Comparison of ENCODE assay signal across 8 cellular contexts in the genomic region with DNA sequence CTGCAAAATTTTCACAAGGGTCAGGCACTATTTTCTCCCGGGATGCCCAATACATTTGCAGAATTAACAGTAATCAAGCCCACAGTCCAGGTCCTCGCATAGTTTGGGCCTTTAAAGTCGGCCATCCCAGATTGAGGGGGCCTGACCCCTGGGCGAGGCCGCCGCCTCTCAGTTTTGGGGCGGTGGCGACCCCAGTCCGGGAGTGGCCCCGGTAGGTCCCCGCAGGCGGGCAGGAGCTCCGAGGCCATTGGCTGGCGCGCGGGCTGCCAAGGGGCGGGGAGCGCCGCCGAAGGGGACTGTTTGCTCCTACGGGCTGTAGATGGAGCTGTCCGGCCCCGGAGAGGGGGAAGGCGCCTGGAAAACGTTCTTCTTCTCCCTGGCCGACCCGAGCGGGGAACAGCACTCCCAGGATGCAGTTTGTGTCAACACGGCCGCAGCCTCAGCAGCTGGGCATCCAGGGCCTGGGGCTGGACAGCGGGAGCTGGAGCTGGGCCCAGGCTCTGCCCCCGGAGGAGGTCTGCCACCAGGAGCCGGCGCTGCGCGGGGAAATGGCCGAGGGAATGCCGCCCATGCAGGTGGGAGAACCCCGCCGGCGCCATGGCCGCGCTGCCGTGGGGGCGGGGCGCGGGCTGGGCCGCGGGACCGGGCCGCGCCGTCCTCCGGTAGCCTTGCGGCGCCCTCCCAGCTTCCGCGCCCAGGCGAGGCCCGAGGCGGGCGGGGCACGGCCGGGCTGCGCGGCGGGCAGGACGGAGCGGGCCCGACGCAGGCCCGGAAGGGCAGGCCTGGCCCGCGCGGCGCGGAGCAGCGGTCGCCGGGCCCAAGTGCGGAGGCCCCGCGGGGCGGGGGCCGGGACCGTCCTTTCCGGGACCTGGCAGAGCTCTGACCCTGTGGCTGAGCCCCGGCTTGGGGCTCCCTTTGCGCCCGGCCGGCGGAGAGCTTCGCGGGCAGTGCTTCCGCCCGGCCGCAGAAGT. TPM values are rescaled to one million over a fixed set of nuclear protein-coding genes. Genes with fewer than 3 reads are reported as not detected.
DNase-seq lines count a peak whose midpoint lies in the region; ATAC-seq and TF ChIP-seq lines count a peak whose summit lies in the region.

A gene (plus strand): TSS at position 367 of the 971 bp plus-strand sequence. CDS start 44 bp downstream, at position 411.

- no peaks in the 10 kb centered on the region for H3K27me3 ChIP-seq in AG04450 (ENCODE audit: control insufficient read depth, insufficient read depth, low read length)

- ATAC-seq in GM18867 (IDR thresholded peaks at IDR 0.05; ENCODE audit: unreplicated experiment) (peak; percentile 91), HG03103 (IDR thresholded peaks at IDR 0.05; ENCODE audit: low read depth, unreplicated experiment) (peak; percentile 85), activated B cell treated with CpG ODN at 0.5 μM for 24 hours (ENCODE audit: low read depth) (peak; percentile 88)

- H3K4me3 Mint-ChIP-seq in activated B cell treated with CpG ODN at 0.5 μM for 24 hours, result peak within 1 kb of the TSS; percentile 89

- H3K27me3 Mint-ChIP-seq in activated B cell treated with CpG ODN at 0.5 μM for 24 hours, result no peaks in the 10 kb centered on the region

- POLR2A ChIA-PET in AG04450 (lab: Yijun Ruan, JAX), result interaction anchor here (0.6 to 2.1 kb wide), 12 partner anchors 10 to 317 kb away, joined by 3 to 12 read pairs (median 4); a partner anchor contains a TSS
- POLR2A ChIA-PET in activated B cell treated with CpG ODN at 0.5 μM for 24 hours (lab: Charles Lee), result interaction anchor here (0.5 to 2.0 kb wide), 5 partner anchors 48 to 227 kb away, joined by 3 to 10 read pairs (median 8); a partner anchor contains a TSS

- peak; percentile 76 for TF ChIP-seq CTCF in AG04450 (IDR thresholded peaks at IDR 0.05; ENCODE audit: low read depth, low read length)
- no peak for TF ChIP-seq CTCF in activated B cell treated with CpG ODN at 0.5 μM for 24 hours (IDR thresholded peaks at IDR 0.05)

- H3K27ac Mint-ChIP-seq in activated B cell treated with CpG ODN at 0.5 μM for 24 hours, result peak within 1 kb of the TSS; percentile 66

- H3K27ac ChIP-seq in AG04450 (ENCODE audit: low read depth, low read length) (peak within 1 kb of the TSS; percentile 73), caudate nucleus (ENCODE audit: low read depth, low read length) (peak within 1 kb of the TSS; percentile 83)

- H3K4me3 ChIP-seq in AG04450 (ENCODE audit: low read depth, low read length), result peak within 1 kb of the TSS; percentile 80

- peaks cover 26% of the 10 kb centered on the region for H3K36me3 Mint-ChIP-seq in activated B cell treated with CpG ODN at 0.5 μM for 24 hours (ENCODE audit: low read depth)

- H3K4me1 Mint-ChIP-seq in activated B cell treated with CpG ODN at 0.5 μM for 24 hours, result peaks cover 31% of the 10 kb centered on the region

- intact Hi-C loops in activated B cell treated with CpG ODN at 0.5 μM for 24 hours (cut with micrococcal nuclease), result loop anchor here (1.0 to 5.0 kb wide), 5 partner anchors 43 to 227 kb away; a partner anchor contains a TSS

- CTCF ChIA-PET in AG04450 (lab: Charles Lee) (interaction anchor here (0.6 to 2.4 kb wide), 24 partner anchors 8 to 406 kb away, joined by 3 to 13 read pairs (median 4); a partner anchor contains a TSS), activated B cell treated with CpG ODN at 0.5 μM for 24 hours (lab: Charles Lee) (interaction anchor here (0.6 to 2.1 kb wide), 8 partner anchors 15 to 260 kb away, joined by 3 to 8 read pairs (median 4); a partner anchor contains a TSS)

- H3K9me3 Mint-ChIP-seq in activated B cell treated with CpG ODN at 0.5 μM for 24 hours, result no peaks in the 10 kb centered on the region

- H3K9me3 ChIP-seq in AG04450 (ENCODE audit: control insufficient read depth, insufficient read depth, low read length), result no peaks in the 10 kb centered on the region

- DNase-seq in AG04450 (ENCODE audit: low read depth, low spot score) (peak; percentile 66), NCI-H2171 (lab: John Stamatoyannopoulos, UW) (peak; percentile 75), activated B cell treated with CpG ODN at 0.5 μM for 24 hours (peak; percentile 68), caudate nucleus (lab: John Stamatoyannopoulos, UW) (peak in 60 of 61 donors; percentile 16 to 90 (median 78)), iris pigment epithelial cell (ENCODE audit: low read depth) (peak; percentile 92)
- DNase-seq in stimulated activated CD4-positive, alpha-beta T cell treated with anti-CD3 and anti-CD28 coated beads, Interleukin-12 subunit alpha, Interleukin-12 subunit beta, amount 100 ng/mL, for 4 hours, result peak; percentile 72

RNA-seq across cellular contexts. Expression of the gene that starts here (rescaled TPM):
- polyA plus RNA-seq in AG04450 (2011; rRNA removed), result 8.2 and 9.9 TPM in 2 replicates
- 14.8 and 16.8 TPM in 2 replicates for polyA minus RNA-seq in AG04450 (2011; rRNA and poly(A)+ RNA removed)
- 21.6 and 21.7 TPM in 2 replicates for total RNA-seq in activated B cell treated with CpG ODN at 0.5 μM for 24 hours

Comparison
In these comparisons a context has a peak if more than half of its experiments do, and no peak if none do; other contexts are left out.
1. Peak in every context shown above with its lines: DNase-seq, ATAC-seq, H3K4me3 ChIP-seq and H3K27ac ChIP-seq.